12 cellular contexts compared by ENCODE assay signal in the genomic region with DNA sequence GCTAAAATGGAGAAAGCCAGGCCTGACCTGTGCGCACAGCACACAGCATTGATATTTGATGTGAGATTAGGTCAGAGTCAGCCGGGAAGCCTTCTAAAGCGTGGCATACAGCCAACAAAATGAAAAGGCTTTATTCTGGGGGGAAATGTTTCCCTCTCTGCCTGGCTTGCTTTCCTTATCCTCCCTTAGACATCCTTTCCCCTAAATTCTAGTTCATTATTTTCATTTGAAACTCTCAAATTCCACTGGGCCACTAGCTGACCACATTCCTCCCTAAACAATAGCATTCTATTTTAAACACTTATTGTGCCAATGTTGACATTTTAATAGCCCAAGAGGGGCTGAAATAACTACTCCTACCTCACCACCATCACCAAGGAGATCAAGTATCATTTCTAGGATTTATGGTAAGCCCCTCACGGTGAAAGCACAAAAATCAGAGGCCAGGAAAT. TPM values are rescaled to one million over a fixed set of nuclear protein-coding genes. Genes with fewer than 3 reads are reported as not detected.
DNase-seq lines count a peak whose midpoint lies in the region; ATAC-seq and TF ChIP-seq lines count a peak whose summit lies in the region.
"Had no signal": no experiment of that assay in that cellular context is flagged by ENCODE, and none has a peak within 500 bp of the region (broad histone marks: within the 10 kb centered on the region; RNA-seq: fewer than 3 reads in every experiment).

No MANE protein-coding gene starts in this region.

- H3K4me3 ChIP-seq in gastrocnemius medialis (no peak overlapping the region), mucosa of descending colon (no peak overlapping the region)

- H3K27ac ChIP-seq in gastrocnemius medialis, result peak overlapping the region; percentile 0 to 52 (median 36)
- H3K27ac ChIP-seq: 22Rv1 had no signal

- ATAC-seq in gastrocnemius medialis (no peak), GM21723 (IDR thresholded peaks at IDR 0.05; ENCODE audit: unreplicated experiment) (no peak), mucosa of descending colon (no peak), HG03159 (IDR thresholded peaks at IDR 0.05; ENCODE audit: unreplicated experiment) (no peak)
- ATAC-seq: left colon had no signal

- DNase-seq in DMS 273 (lab: John Stamatoyannopoulos, UW; ENCODE audit: unreplicated experiment), result peak; percentile 64
- no peak for DNase-seq in DMS 273 treated with DMSO at 0.1 percent for 48 hours (lab: John Stamatoyannopoulos, UW)
- peak; percentile 66 for DNase-seq in NCI-H69 (lab: John Stamatoyannopoulos, UW)
- DNase-seq in globus pallidus (ENCODE audit: low spot score), result peak; percentile 12
- DNase-seq in gastrocnemius medialis, result no peak
- DNase-seq in mucosa of descending colon, result no peak
- DNase-seq: activated CD4-positive, alpha-beta T cell treated with anti-CD3 and anti-CD28 coated beads for 48 hours; left colon; MM.1S had no signal

- in situ Hi-C loops in gastrocnemius medialis (cut with MboI; ENCODE audit: low sequenced_read_pairs in 4 of 4), result no loop called here

- no peaks in the 10 kb centered on the region for H3K27me3 ChIP-seq in gastrocnemius medialis

- intact Hi-C loops in gastrocnemius medialis (cut with DNase I; ENCODE audit: low total_unique reads) (no loop called here), mucosa of descending colon (cut with DNase I, micrococcal nuclease) (no loop called here)

- TF ChIP-seq POLR2A in gastrocnemius medialis (IDR thresholded peaks at IDR 0.05), result no peak

- peaks cover 14% of the 10 kb centered on the region in 2 donors for H3K4me1 ChIP-seq in gastrocnemius medialis
- H3K4me1 ChIP-seq in mucosa of descending colon (ENCODE audit: low read depth), result no peaks in the 10 kb centered on the region

- TF ChIP-seq CTCF in gastrocnemius medialis (IDR thresholded peaks at IDR 0.05 in 4 of 5, conservative IDR thresholded peaks at IDR 0.05 in 1 of 5), result no peak
- TF ChIP-seq CTCF in mucosa of descending colon (IDR thresholded peaks at IDR 0.05), result no peak

- H3K9me3 ChIP-seq in gastrocnemius medialis (no peaks in the 10 kb centered on the region), mucosa of descending colon (no peaks in the 10 kb centered on the region)

- H3K36me3 ChIP-seq in gastrocnemius medialis, result no peaks in the 10 kb centered on the region
- H3K36me3 ChIP-seq in mucosa of descending colon (ENCODE audit: low read depth), result no peaks in the 10 kb centered on the region

RNA-seq across cellular contexts. Expression of a gene that starts 49.4 kb away (rescaled TPM):
- total RNA-seq in gastrocnemius medialis, result 1 to 10 TPM; 4.0 to 7.4 (median 4.2) TPM
- total RNA-seq in mucosa of descending colon, result 1 to 10 TPM; 2.6 to 7.5 (median 4.6) TPM

RNA-seq across cellular contexts. Expression of a gene that starts 49.4 kb away (rescaled TPM):
- 10 to 100 TPM; 25.0 to 34.2 (median 28.7) TPM for total RNA-seq in gastrocnemius medialis
- total RNA-seq in mucosa of descending colon, result 10 to 100 TPM; 56.4 to 74.8 (median 56.6) TPM

Comparison
In these comparisons a context has a peak if more than half of its experiments do, and no peak if none do; other contexts are left out.
1. DNase-seq: peak in DMS 273 (single experiment), NCI-H69 (single experiment) and globus pallidus (single experiment); none in DMS 273 treated with DMSO at 0.1 percent for 48 hours (single experiment), gastrocnemius medialis (0 of 2) and mucosa of descending colon (0 of 3).